17 cellular contexts compared by ENCODE assay signal in genomic region chr7:138247081-138247480, GRCh38.
DNase-seq lines count a peak whose midpoint lies in the region; ATAC-seq and TF ChIP-seq lines count a peak whose summit lies in the region.
"Had no signal": no experiment of that assay in that cellular context is flagged by ENCODE, and none has a peak within 500 bp of the region (broad histone marks: within the 10 kb centered on the region; RNA-seq: fewer than 3 reads in every experiment).

No MANE protein-coding gene starts in this region.

- peaks cover 14% of the 10 kb centered on the region for H3K9me3 Mint-ChIP-seq in neural progenitor cell

- no peak overlapping the region for H3K4me3 Mint-ChIP-seq in neural progenitor cell
- H3K4me3 Mint-ChIP-seq: CD14-positive monocyte had no signal

- peaks cover 6% of the 10 kb centered on the region for H3K27me3 Mint-ChIP-seq in neural progenitor cell (ENCODE audit: insufficient read depth, low read depth)

- H3K9me2 ChIP-seq in hepatocyte (replicated peaks; ENCODE audit: insufficient read depth) = no peaks in the 10 kb centered on the region

- H3K36me3 ChIP-seq in hepatocyte (replicated peaks; ENCODE audit: insufficient read depth, low read depth) (no peaks in the 10 kb centered on the region), neural progenitor cell (no peaks in the 10 kb centered on the region), WERI-Rb-1 (no peaks in the 10 kb centered on the region)
- H3K36me3 ChIP-seq: MG63 had no signal

- H3K4me1 ChIP-seq in hepatocyte (ENCODE audit: insufficient read depth) (peaks cover 23% of the 10 kb centered on the region), neural progenitor cell (peaks cover 64% of the 10 kb centered on the region)

- no peaks in the 10 kb centered on the region for H3K79me2 ChIP-seq in hepatocyte
- H3K79me2 ChIP-seq in neural progenitor cell (ENCODE audit: low read depth) = no peaks in the 10 kb centered on the region

- H3F3A ChIP-seq in neural progenitor cell (ENCODE audit: low read depth) = peaks cover 61% of the 10 kb centered on the region

- H3K4me2 ChIP-seq in hepatocyte (no peak overlapping the region), neural progenitor cell (peak overlapping the region; percentile 37)
- H3K4me2 ChIP-seq: PC-9 had no signal

- ATAC-seq in GM21447 (IDR thresholded peaks at IDR 0.05; ENCODE audit: unreplicated experiment) = no peak

- peaks cover 3% of the 10 kb centered on the region for H3K36me3 Mint-ChIP-seq in neural progenitor cell

- H3K9me3 ChIP-seq in hepatocyte (ENCODE audit: low read depth) (no peaks in the 10 kb centered on the region), neural progenitor cell (ENCODE audit: low read depth) (peaks cover 3% of the 10 kb centered on the region), WERI-Rb-1 (ENCODE audit: severe bottlenecking) (no peaks in the 10 kb centered on the region)

- peak overlapping the region; percentile 12 for H2AFZ ChIP-seq in hepatocyte
- H2AFZ ChIP-seq in neural progenitor cell (replicated peaks) = no peak overlapping the region

- TF ChIP-seq CTCF in C4-2B (conservative IDR thresholded peaks at IDR 0.05) (no peak), hepatocyte (IDR thresholded peaks at IDR 0.05; ENCODE audit: poor library complexity) (no peak), neural progenitor cell (IDR thresholded peaks at IDR 0.05) (no peak), WERI-Rb-1 (IDR thresholded peaks at IDR 0.05; ENCODE audit: low read depth, low read length) (no peak)

- peak overlapping the region; percentile 95 for H3K27ac Mint-ChIP-seq in neural progenitor cell

- H4K20me1 ChIP-seq in hepatocyte (ENCODE audit: insufficient read depth, poor library complexity, severe bottlenecking) (no peaks in the 10 kb centered on the region), neural progenitor cell (ENCODE audit: low read depth) (no peaks in the 10 kb centered on the region)

- H3K27me3 ChIP-seq in hepatocyte (no peaks in the 10 kb centered on the region), neural progenitor cell (no peaks in the 10 kb centered on the region), WERI-Rb-1 (ENCODE audit: insufficient read depth, low read depth, severe bottlenecking) (no peaks in the 10 kb centered on the region)
- H3K27me3 ChIP-seq: MG63 had no signal

- DNase-seq in RPMI7951 (ENCODE audit: low read depth) (peak; percentile 19), hepatocyte (ENCODE audit: low spot score) (no peak), neural progenitor cell (ENCODE audit: low spot score) (peak; percentile 6), WERI-Rb-1 (no peak), superior temporal gyrus (ENCODE audit: extremely low spot score) (no peak), DMS79 (lab: John Stamatoyannopoulos, UW) (no peak)
- DNase-seq: COR-L47, DMS153, HFFc6, MG63, NCI-H1105, NCI-H187, NCI-H69, PC-9 had no signal

- H3K4me1 Mint-ChIP-seq in neural progenitor cell = peaks cover 63% of the 10 kb centered on the region

- no peak overlapping the region for H3K9ac ChIP-seq in neural progenitor cell

- no peak overlapping the region for H3K4me3 ChIP-seq in hepatocyte
- no peak overlapping the region for H3K4me3 ChIP-seq in neural progenitor cell
- no peak overlapping the region for H3K4me3 ChIP-seq in WERI-Rb-1 (ENCODE audit: low read depth, low read length)
- H3K4me3 ChIP-seq: MG63, PC-9 had no signal

- H3K27ac ChIP-seq in C4-2B (peak overlapping the region; percentile 58), hepatocyte (peak overlapping the region; percentile 90), neural progenitor cell (peak overlapping the region; percentile 46), WERI-Rb-1 (no peak overlapping the region)
- H3K27ac ChIP-seq: PC-9 had no signal

- 53% methylated on average over 1 of the region's 1 CpG for WGBS in hepatocyte (ENCODE audit: low lambda C conversion rate, missing lambda C conversion rate)

Comparison
In these comparisons a context has a peak if more than half of its experiments do, and no peak if none do; other contexts are left out.
1. DNase-seq: peak in RPMI7951 (single experiment) and neural progenitor cell (single experiment); none in hepatocyte (single experiment), WERI-Rb-1 (single experiment), superior temporal gyrus (single experiment) and DMS79 (single experiment).